40 cellular contexts compared by ENCODE assay signal in genomic region chr1:158674302-158674701, GRCh38. TPM values are rescaled to one million over a fixed set of nuclear protein-coding genes. Genes with fewer than 3 reads are reported as not detected.
"Had no signal": no experiment of that assay in that cellular context is flagged by ENCODE, and none has a peak within 500 bp of the region (broad histone marks: within the 10 kb centered on the region; RNA-seq: fewer than 3 reads in every experiment).

No MANE protein-coding gene starts in this region.

- H3K27me3 ChIP-seq: MG63 had no signal

- H3K9me3 ChIP-seq: MG63 had no signal

- H3K36me3 ChIP-seq: MG63 had no signal

- H3K4me3 ChIP-seq: MG63 had no signal

- DNase-seq: Kasumi-1, MG63, MM.1S, MV-4-11, NCI-H1048, NCI-H1092, NCI-H1092 treated with DMSO at 0.1 percent for 48 hours, NCI-H1105, NCI-H1105 treated with DMSO at 0.1 percent for 48 hours, NCI-H1417, NCI-H1417 treated with DMSO at 0.1 percent for 48 hours, NCI-H1436, NCI-H1436 treated with DMSO at 0.1 percent for 48 hours, NCI-H146, NCI-H1694, NCI-H1694 treated with DMSO at 0.1 percent for 48 hours, NCI-H187, NCI-H187 treated with DMSO at 0.1 percent for 48 hours, NCI-H1930, NCI-H2029, NCI-H2029 treated with DMSO at 0.1 percent for 48 hours, NCI-H2081, NCI-H2081 treated with DMSO at 0.1 percent for 48 hours, NCI-H2107, NCI-H2171, NCI-H2171 treated with DMSO at 0.1 percent for 48 hours, NCI-H2227 treated with DMSO at 0.1 percent for 48 hours, NCI-H226, NCI-H345, NCI-H446, NCI-H446 treated with DMSO at 0.1 percent for 48 hours, NCI-H510A, NCI-H510A treated with DMSO at 0.1 percent for 48 hours, NCI-H524, NCI-H524 treated with DMSO at 0.1 percent for 48 hours, NCI-H526 had no signal

RNA-seq across cellular contexts. Expression of gene SPTA1, which starts 12.2 kb away (rescaled TPM):
- total RNA-seq: LHCN-M2, MCF 10A had no signal

RNA-seq across cellular contexts. Expression of gene OR6K2, which starts 26.1 kb away (rescaled TPM):
- total RNA-seq: LHCN-M2, M059J, MCF 10A, NCI-H460 had no signal

RNA-seq across cellular contexts. Expression of gene OR6K3, which starts 46.2 kb away (rescaled TPM):
- total RNA-seq: LHCN-M2, M059J, MCF 10A, NCI-H460 had no signal
